In genomic region chr17:45146616-45147101, GRCh38 we compare ENCODE assay signal across 6 cellular contexts. TPM values are rescaled to one million over a fixed set of nuclear protein-coding genes. Genes with fewer than 3 reads are reported as not detected.
DNase-seq lines count a peak whose midpoint lies in the region; ATAC-seq, FAIRE-seq and TF ChIP-seq lines count a peak whose summit lies in the region.

No MANE protein-coding gene starts in this region.

- H3K36me3 Mint-ChIP-seq in WTC11, result no peaks in the 10 kb centered on the region; the same call in 1 of the 2 replicates

- TF ChIP-seq POLR2A in HepG2 (IDR thresholded peaks at IDR 0.05; ENCODE audit: insufficient read depth in 1 of 2, low read depth in 2 of 2, low read length in 2 of 2), result peak in 1 of 2 experiments; percentile 12; a peak in 1 of 4 replicates

- POLR2A ChIA-PET in WTC11 (lab: Charles Lee), result interaction anchor here (2.4 to 6.1 kb wide), 2 partner anchors 14 to 26 kb away, joined by 5 to 242 read pairs; partner anchors contain the start of gene HEXIM2
- POLR2A ChIA-PET in HepG2 (lab: Yijun Ruan, JAX), result interaction anchor here (0.8 to 19.8 kb wide), 8 partner anchors 8 to 84 kb away, joined by 3 to 2487 read pairs (median 68); partner anchors contain the start of genes ACBD4 and HEXIM2

- BruUV-seq in HepG2 (replicated peaks; lab: Mats Ljungman, UMichigan), result no TSS peak

- peaks cover 40% of the 10 kb centered on the region for H3K4me1 Mint-ChIP-seq in WTC11

- ATAC-seq in WTC11, result no peak
- ATAC-seq in HepG2, result no peak

- H3K36me3 ChIP-seq in ES-I3 (ENCODE audit: insufficient read depth, low read length) (no peaks in the 10 kb centered on the region), HepG2 (replicated peaks in 1 of 2; ENCODE audit: control insufficient read depth in 1 of 2, insufficient read depth in 2 of 2, low read length in 2 of 2) (no peaks in the 10 kb centered on the region; a peak in 1 of 5 replicates)

- peaks cover 33% of the 10 kb centered on the region for H4K20me1 ChIP-seq in HepG2 (ENCODE audit: insufficient read depth, low read length)

- H3K4me1 ChIP-seq in ES-I3 (ENCODE audit: insufficient read depth, low read length) (peaks cover 13% of the 10 kb centered on the region), HepG2 (ENCODE audit: insufficient read depth, low read length) (peaks cover 21% of the 10 kb centered on the region)

- peak overlapping the region; percentile 99 for H3K27ac Mint-ChIP-seq in WTC11

- TF ChIP-seq RAD21 in HepG2 (CRISPR knock-in tag; IDR thresholded peaks at IDR 0.05), result no peak

- H2AFZ ChIP-seq in HepG2 (ENCODE audit: low read length), result no peak overlapping the region

- no peak for DNase-seq in WTC11 (ENCODE audit: low spot score)
- no peak for DNase-seq in HepG2 (ENCODE audit: low spot score)
- no peak for DNase-seq in NCI-H1092 treated with DMSO at 0.1 percent for 48 hours (lab: John Stamatoyannopoulos, UW)
- DNase-seq in posterior cingulate gyrus, result no peak
- DNase-seq in DMS 273 treated with DMSO at 0.1 percent for 48 hours (lab: John Stamatoyannopoulos, UW), result no peak

- peak; percentile 23 for FAIRE-seq in HepG2 (lab: Jason Lieb, UNC)

- no peak for TF ChIP-seq EP300 in HepG2 (IDR thresholded peaks at IDR 0.05; ENCODE audit: low read depth in 2 of 2, low read length in 2 of 2)
- TF ChIP-seq EP300 in HepG2 (CRISPR knock-in tag; IDR thresholded peaks at IDR 0.05; ENCODE audit: borderline replicate concordance), result no peak

- H3K9me3 ChIP-seq in ES-I3 (ENCODE audit: control insufficient read depth, insufficient read depth, low read length) (no peaks in the 10 kb centered on the region), HepG2 (ENCODE audit: low read length) (no peaks in the 10 kb centered on the region)

- CTCF ChIA-PET in WTC11 (lab: Charles Lee), result interaction anchor here (1.0 to 16.3 kb wide), 4 partner anchors 13 to 236 kb away, joined by 3 to 531 read pairs (median 89); partner anchors contain the start of genes ACBD4, HEXIM2 and PLCD3
- CTCF ChIA-PET in HepG2 (lab: Yijun Ruan, JAX; ENCODE audit: low intra/inter-chr PET ratio, low total read pairs), result interaction anchor here (7.0 to 8.5 kb wide), 2 partner anchors 11 to 50 kb away, joined by 60 to 130 read pairs; partner anchors contain the start of gene ACBD4

- peak overlapping the region; percentile 97 for H3K27ac ChIP-seq in HepG2 (ENCODE audit: extremely low read length, insufficient read depth, low read length)

- H3K4me2 ChIP-seq in HepG2 (ENCODE audit: low read depth, low read length), result peak overlapping the region; percentile 96

- intact Hi-C loops in HepG2 (cut with micrococcal nuclease; ENCODE audit: unreplicated experiment), result no loop called here
- intact Hi-C loops in posterior cingulate gyrus (cut with DNase I), result loop anchor here (5.0 kb wide), 1 partner anchor 171 kb away; the partner anchor contains the start of gene MAP3K14

- no peaks in the 10 kb centered on the region; a peak in 2 of 5 replicates for H3K27me3 ChIP-seq in HepG2 (ENCODE audit: control insufficient read depth in 1 of 2, insufficient read depth in 2 of 2, low read length in 2 of 2)

- WGBS in HepG2 (ENCODE audit: low lambda C conversion rate), result 76% methylated on average over 9 of the region's 9 CpGs

- in situ Hi-C loops in HepG2 (cut with HindIII; ENCODE audit: extremely low pct_ligation_motif_present, low pct_unique_long_range_greater_than_20kb), result loop anchor here (5.0 kb wide), 2 partner anchors 51 to 101 kb away; no protein-coding TSS in a partner anchor

- H3K9ac ChIP-seq in ES-I3 (ENCODE audit: low read depth, low read length) (peak overlapping the region; percentile 91), HepG2 (ENCODE audit: insufficient read depth, low read depth, low read length) (peak overlapping the region; percentile 94)

- TF ChIP-seq CTCF in WTC11 (IDR thresholded peaks at IDR 0.05) (no peak), HepG2 (CRISPR knock-in tag; IDR thresholded peaks at IDR 0.05) (no peak)

- H3K79me2 ChIP-seq in HepG2 (ENCODE audit: insufficient read depth, low read length), result peaks cover 32% of the 10 kb centered on the region

- no peaks in the 10 kb centered on the region for H3K9me3 Mint-ChIP-seq in WTC11

- peak overlapping the region; percentile 81 to 88 (median 85) for H3K4me3 ChIP-seq in HepG2 (replicated peaks in 1 of 3; ENCODE audit: insufficient read depth in 1 of 3, low read depth in 2 of 3, low read length in 3 of 3)

- peak overlapping the region; percentile 98 for H3K4me3 Mint-ChIP-seq in WTC11

- peaks cover 5% of the 10 kb centered on the region; the same call in 1 of the 2 replicates for H3K27me3 Mint-ChIP-seq in WTC11 (ENCODE audit: low read depth)

RNA-seq across cellular contexts. Expression of gene HEXIM1, which starts 1.6 kb away (rescaled TPM):
- 29.6 to 36.9 TPM (median 35.2 TPM) in 3 replicates for total RNA-seq in WTC11 (2021)
- 10.5 and 14.8 TPM in 2 replicates for total RNA-seq in HepG2 (2016; rRNA removed; fragmentation: Illumina TruSeq; extraction: Trizol)
- 2.7 and 3.3 TPM in 2 replicates for total RNA-seq in HepG2 (2016; cell fraction: cytosol; rRNA removed; fragmentation: Illumina TruSeq; extraction: Trizol; ENCODE audit: low read depth)
- total RNA-seq in HepG2 (2016; cell fraction: insoluble cytoplasmic fraction; rRNA removed; fragmentation: Illumina TruSeq; extraction: Trizol), result 11.7 and 13.0 TPM in 2 replicates
- total RNA-seq in HepG2 (2016; cell fraction: membrane; rRNA removed; fragmentation: Illumina TruSeq; extraction: Trizol), result 8.9 and 9.5 TPM in 2 replicates
- total RNA-seq in HepG2 (2016; cell fraction: nucleus; rRNA removed; fragmentation: Illumina TruSeq; extraction: Trizol), result 13.8 and 14.0 TPM in 2 replicates
- polyA plus RNA-seq in HepG2 (2011; rRNA removed), result 16.3 and 16.6 TPM in 2 replicates
- 13.7 and 14.0 TPM in 2 replicates for polyA plus RNA-seq in HepG2 (2011; cell fraction: cytosol; rRNA removed)
- polyA plus RNA-seq in HepG2 (2011; cell fraction: nucleus; rRNA removed), result 34.1 and 37.3 TPM in 2 replicates
- 17.5 and 20.8 TPM in 2 replicates for polyA plus RNA-seq in HepG2 (2012)
- 2.7 and 3.3 TPM in 2 replicates for polyA plus RNA-seq in HepG2 (2016; cell fraction: cytosol; fragmentation: Illumina TruSeq; extraction: Trizol; ENCODE audit: low read depth)
- polyA plus RNA-seq in HepG2 (2016; cell fraction: insoluble cytoplasmic fraction; fragmentation: Illumina TruSeq; extraction: Trizol; ENCODE audit: low read depth), result 36.1 and 41.5 TPM in 2 replicates
- polyA plus RNA-seq in HepG2 (2016; cell fraction: membrane; fragmentation: Illumina TruSeq; extraction: Trizol; ENCODE audit: low read depth), result 10.3 and 12.9 TPM in 2 replicates
- 51.0 and 51.8 TPM in 2 replicates for polyA plus RNA-seq in HepG2 (2016; cell fraction: nucleus; fragmentation: Illumina TruSeq; extraction: Trizol; ENCODE audit: insufficient read depth, low read depth)
- 8.8 and 11.0 TPM in 2 replicates for polyA minus RNA-seq in HepG2 (2011; rRNA and poly(A)+ RNA removed; ENCODE audit: low replicate concordance)
- 10.7 and 11.5 TPM in 2 replicates for polyA minus RNA-seq in HepG2 (2011; cell fraction: cytosol; rRNA and poly(A)+ RNA removed)
- 17.1 and 27.5 TPM in 2 replicates for polyA minus RNA-seq in HepG2 (2011; cell fraction: nucleus; rRNA and poly(A)+ RNA removed)

RNA-seq across cellular contexts. Expression of gene ACBD4, which starts 11.2 kb away (rescaled TPM):
- total RNA-seq in WTC11 (2021) (12.7 to 21.0 TPM (median 21.0 TPM) in 3 replicates), HepG2 (2016; rRNA removed; fragmentation: Illumina TruSeq; extraction: Trizol) (8.8 and 16.1 TPM in 2 replicates)
- total RNA-seq in HepG2 (2016; cell fraction: cytosol; rRNA removed; fragmentation: Illumina TruSeq; extraction: Trizol; ENCODE audit: low read depth), result 8.0 and 13.0 TPM in 2 replicates
- total RNA-seq in HepG2 (2016; cell fraction: insoluble cytoplasmic fraction; rRNA removed; fragmentation: Illumina TruSeq; extraction: Trizol), result 9.5 and 14.6 TPM in 2 replicates
- 12.4 and 18.3 TPM in 2 replicates for total RNA-seq in HepG2 (2016; cell fraction: membrane; rRNA removed; fragmentation: Illumina TruSeq; extraction: Trizol)
- 15.2 and 17.1 TPM in 2 replicates for total RNA-seq in HepG2 (2016; cell fraction: nucleus; rRNA removed; fragmentation: Illumina TruSeq; extraction: Trizol)
- 26.9 and 34.1 TPM in 2 replicates for polyA plus RNA-seq in HepG2 (2011; rRNA removed)
- polyA plus RNA-seq in HepG2 (2011; cell fraction: cytosol; rRNA removed), result 12.2 and 17.4 TPM in 2 replicates
- polyA plus RNA-seq in HepG2 (2011; cell fraction: nucleus; rRNA removed), result 71.5 and 77.5 TPM in 2 replicates
- 16.9 and 20.5 TPM in 2 replicates for polyA plus RNA-seq in HepG2 (2012)
- polyA plus RNA-seq in HepG2 (2016; cell fraction: cytosol; fragmentation: Illumina TruSeq; extraction: Trizol; ENCODE audit: low read depth), result 9.2 and 14.3 TPM in 2 replicates
- 9.9 and 13.7 TPM in 2 replicates for polyA plus RNA-seq in HepG2 (2016; cell fraction: insoluble cytoplasmic fraction; fragmentation: Illumina TruSeq; extraction: Trizol; ENCODE audit: low read depth)
- polyA plus RNA-seq in HepG2 (2016; cell fraction: membrane; fragmentation: Illumina TruSeq; extraction: Trizol; ENCODE audit: low read depth), result 10.5 and 15.2 TPM in 2 replicates
- 36.2 and 39.6 TPM in 2 replicates for polyA plus RNA-seq in HepG2 (2016; cell fraction: nucleus; fragmentation: Illumina TruSeq; extraction: Trizol; ENCODE audit: insufficient read depth, low read depth)
- 6.9 and 21.9 TPM in 2 replicates for polyA minus RNA-seq in HepG2 (2011; rRNA and poly(A)+ RNA removed; ENCODE audit: low replicate concordance)
- 8.3 and 8.4 TPM in 2 replicates for polyA minus RNA-seq in HepG2 (2011; cell fraction: cytosol; rRNA and poly(A)+ RNA removed)
- polyA minus RNA-seq in HepG2 (2011; cell fraction: nucleus; rRNA and poly(A)+ RNA removed), result 26.9 and 36.2 TPM in 2 replicates

RNA-seq across cellular contexts. Expression of gene PLCD3, which starts 14.3 kb away (rescaled TPM):
- 45.9 to 55.8 TPM (median 55.8 TPM) in 3 replicates for total RNA-seq in WTC11 (2021)
- 5.5 and 11.3 TPM in 2 replicates for total RNA-seq in HepG2 (2016; rRNA removed; fragmentation: Illumina TruSeq; extraction: Trizol)
- total RNA-seq in HepG2 (2016; cell fraction: cytosol; rRNA removed; fragmentation: Illumina TruSeq; extraction: Trizol; ENCODE audit: low read depth), result 5.6 and 8.7 TPM in 2 replicates
- 6.2 and 9.4 TPM in 2 replicates for total RNA-seq in HepG2 (2016; cell fraction: insoluble cytoplasmic fraction; rRNA removed; fragmentation: Illumina TruSeq; extraction: Trizol)
- total RNA-seq in HepG2 (2016; cell fraction: membrane; rRNA removed; fragmentation: Illumina TruSeq; extraction: Trizol), result 23.5 and 28.9 TPM in 2 replicates
- total RNA-seq in HepG2 (2016; cell fraction: nucleus; rRNA removed; fragmentation: Illumina TruSeq; extraction: Trizol), result 4.2 and 4.3 TPM in 2 replicates
- 39.1 and 46.1 TPM in 2 replicates for polyA plus RNA-seq in HepG2 (2011; rRNA removed)
- polyA plus RNA-seq in HepG2 (2011; cell fraction: cytosol; rRNA removed), result 28.6 and 40.9 TPM in 2 replicates
- polyA plus RNA-seq in HepG2 (2011; cell fraction: nucleus; rRNA removed), result 37.4 and 43.6 TPM in 2 replicates
- 8.5 and 22.4 TPM in 2 replicates for polyA plus RNA-seq in HepG2 (2012)
- polyA plus RNA-seq in HepG2 (2016; cell fraction: cytosol; fragmentation: Illumina TruSeq; extraction: Trizol; ENCODE audit: low read depth), result 17.4 and 19.5 TPM in 2 replicates
- 14.0 and 24.9 TPM in 2 replicates for polyA plus RNA-seq in HepG2 (2016; cell fraction: insoluble cytoplasmic fraction; fragmentation: Illumina TruSeq; extraction: Trizol; ENCODE audit: low read depth)
- 30.5 and 46.5 TPM in 2 replicates for polyA plus RNA-seq in HepG2 (2016; cell fraction: membrane; fragmentation: Illumina TruSeq; extraction: Trizol; ENCODE audit: low read depth)
- 24.9 and 28.4 TPM in 2 replicates for polyA plus RNA-seq in HepG2 (2016; cell fraction: nucleus; fragmentation: Illumina TruSeq; extraction: Trizol; ENCODE audit: insufficient read depth, low read depth)
- 68.8 and 256 TPM in 2 replicates for polyA minus RNA-seq in HepG2 (2011; rRNA and poly(A)+ RNA removed; ENCODE audit: low replicate concordance)
- 26.0 and 39.9 TPM in 2 replicates for polyA minus RNA-seq in HepG2 (2011; cell fraction: cytosol; rRNA and poly(A)+ RNA removed)
- 13.4 and 15.7 TPM in 2 replicates for polyA minus RNA-seq in HepG2 (2011; cell fraction: nucleus; rRNA and poly(A)+ RNA removed)

RNA-seq across cellular contexts. Expression of gene HEXIM2, which starts 15.0 kb away (rescaled TPM):
- total RNA-seq in WTC11 (2021) (11.9 to 16.1 TPM (median 12.2 TPM) in 3 replicates), HepG2 (2016; rRNA removed; fragmentation: Illumina TruSeq; extraction: Trizol) (27.1 and 30.8 TPM in 2 replicates)
- total RNA-seq in HepG2 (2016; cell fraction: cytosol; rRNA removed; fragmentation: Illumina TruSeq; extraction: Trizol; ENCODE audit: low read depth), result 22.3 and 23.3 TPM in 2 replicates
- total RNA-seq in HepG2 (2016; cell fraction: insoluble cytoplasmic fraction; rRNA removed; fragmentation: Illumina TruSeq; extraction: Trizol), result 26.7 and 27.9 TPM in 2 replicates
- total RNA-seq in HepG2 (2016; cell fraction: membrane; rRNA removed; fragmentation: Illumina TruSeq; extraction: Trizol), result 25.8 and 28.7 TPM in 2 replicates
- 13.7 and 16.4 TPM in 2 replicates for total RNA-seq in HepG2 (2016; cell fraction: nucleus; rRNA removed; fragmentation: Illumina TruSeq; extraction: Trizol)
- polyA plus RNA-seq in HepG2 (2011; rRNA removed), result 31.8 and 32.4 TPM in 2 replicates
- 32.2 and 44.9 TPM in 2 replicates for polyA plus RNA-seq in HepG2 (2011; cell fraction: cytosol; rRNA removed)
- polyA plus RNA-seq in HepG2 (2011; cell fraction: nucleus; rRNA removed), result 22.5 and 27.3 TPM in 2 replicates
- 22.2 and 24.9 TPM in 2 replicates for polyA plus RNA-seq in HepG2 (2012)
- polyA plus RNA-seq in HepG2 (2016; cell fraction: cytosol; fragmentation: Illumina TruSeq; extraction: Trizol; ENCODE audit: low read depth), result 14.6 and 18.5 TPM in 2 replicates
- polyA plus RNA-seq in HepG2 (2016; cell fraction: insoluble cytoplasmic fraction; fragmentation: Illumina TruSeq; extraction: Trizol; ENCODE audit: low read depth), result 35.4 and 36.8 TPM in 2 replicates
- polyA plus RNA-seq in HepG2 (2016; cell fraction: membrane; fragmentation: Illumina TruSeq; extraction: Trizol; ENCODE audit: low read depth), result 19.7 and 26.6 TPM in 2 replicates
- polyA plus RNA-seq in HepG2 (2016; cell fraction: nucleus; fragmentation: Illumina TruSeq; extraction: Trizol; ENCODE audit: insufficient read depth, low read depth), result 36.3 and 37.9 TPM in 2 replicates
- 9.1 and 26.8 TPM in 2 replicates for polyA minus RNA-seq in HepG2 (2011; rRNA and poly(A)+ RNA removed; ENCODE audit: low replicate concordance)
- 17.8 and 20.5 TPM in 2 replicates for polyA minus RNA-seq in HepG2 (2011; cell fraction: cytosol; rRNA and poly(A)+ RNA removed)
- polyA minus RNA-seq in HepG2 (2011; cell fraction: nucleus; rRNA and poly(A)+ RNA removed), result 12.4 and 13.2 TPM in 2 replicates
